In genomic region chr1:225428066-225428878, GRCh38 we compare ENCODE assay signal across 8 cellular contexts.
A peak's percentile ranks its signal among the peaks of the same experiment; 100 is the strongest.
DNase-seq lines count a peak whose midpoint lies in the region; ATAC-seq, FAIRE-seq and TF ChIP-seq lines count a peak whose summit lies in the region.

No MANE protein-coding gene starts in this region.

- peak overlapping the region; percentile 32 for H2AFZ ChIP-seq in OCI-LY3 (ENCODE audit: low read depth, low read length)

- H3K4me3 ChIP-seq in HUES6 (ENCODE audit: low read depth, low read length) (peak overlapping the region; percentile 97), OCI-LY3 (ENCODE audit: low read length) (peak overlapping the region; percentile 85), mucosa of rectum (ENCODE audit: low read length in 2 of 2) (peak overlapping the region; percentile 86 to 95)

- peak; percentile 88 for ATAC-seq in GM21447 (IDR thresholded peaks at IDR 0.05; ENCODE audit: unreplicated experiment)

- peaks cover 13% of the 10 kb centered on the region; the same call in 1 of the 2 replicates for H3K27me3 ChIP-seq in HUES6 (ENCODE audit: control insufficient read depth, insufficient read depth, low read length)
- H3K27me3 ChIP-seq in OCI-LY3 (ENCODE audit: low read depth, low read length): no peaks in the 10 kb centered on the region
- H3K27me3 ChIP-seq in mucosa of rectum (ENCODE audit: control insufficient read depth in 2 of 2, insufficient read depth in 2 of 2, low read length in 2 of 2): no peaks in the 10 kb centered on the region

- peaks cover 37% of the 10 kb centered on the region for H4K20me1 ChIP-seq in OCI-LY3 (ENCODE audit: insufficient read depth, low read length)

- H3K4me1 ChIP-seq in HUES6 (ENCODE audit: control insufficient read depth, insufficient read depth, low read length) (peaks cover 31% of the 10 kb centered on the region), OCI-LY3 (ENCODE audit: low read length) (peaks cover 36% of the 10 kb centered on the region), mucosa of rectum (ENCODE audit: control insufficient read depth in 2 of 2, insufficient read depth in 2 of 2, low read length in 2 of 2) (peaks cover 21 to 24% of the 10 kb centered on the region in 2 donors)

- peak overlapping the region; percentile 93 for H3K4me2 ChIP-seq in OCI-LY3 (ENCODE audit: low read length)

- H3K9ac ChIP-seq in HUES6 (ENCODE audit: low read length): peak overlapping the region; percentile 83
- peak overlapping the region; percentile 94 for H3K9ac ChIP-seq in OCI-LY3 (ENCODE audit: low read length)
- peak overlapping the region; percentile 94 for H3K9ac ChIP-seq in mucosa of rectum (ENCODE audit: low read depth in 1 of 2, low read length in 2 of 2)

- no peak for FAIRE-seq in D721Med (lab: Jason Lieb, UNC)

- H3K79me2 ChIP-seq in OCI-LY3 (ENCODE audit: low read length): peaks cover 46% of the 10 kb centered on the region

- H3K27ac ChIP-seq in HUES6 (ENCODE audit: low read depth, low read length): peak overlapping the region; percentile 57; the same call in 1 of the 2 replicates
- H3K27ac ChIP-seq in OCI-LY3 (ENCODE audit: low read length): peak overlapping the region; percentile 87
- H3K27ac ChIP-seq in epithelial cell of prostate: peak overlapping the region; percentile 76
- H3K27ac ChIP-seq in mucosa of rectum (ENCODE audit: low read depth in 2 of 2, low read length in 2 of 2): peak overlapping the region; percentile 88 to 96

- DNase-seq in D721Med (ENCODE audit: insufficient read length, low spot score): peak; percentile 95
- DNase-seq in activated T-cell treated with anti-CD3 and anti-CD28 coated beads for 48 hours (ENCODE audit: low read depth): peak; percentile 90
- no peak for DNase-seq in epithelial cell of prostate (ENCODE audit: low read depth, low spot score)
- peak; percentile 79 to 86 for DNase-seq in stimulated activated CD8-positive, alpha-beta memory T cell treated with anti-CD3 and anti-CD28 coated beads, Interleukin-4, amount 100 ng/mL, for 4 hours (ENCODE audit: low read depth in 2 of 2, low spot score in 1 of 2)

- H3K9me3 ChIP-seq in HUES6 (ENCODE audit: control insufficient read depth, insufficient read depth, low read depth, low read length): peaks cover 14% of the 10 kb centered on the region; the same call in 1 of the 2 replicates
- no peaks in the 10 kb centered on the region for H3K9me3 ChIP-seq in OCI-LY3 (ENCODE audit: insufficient read depth, low read length)
- H3K9me3 ChIP-seq in mucosa of rectum (ENCODE audit: control insufficient read depth in 2 of 2, low read length in 2 of 2): no peaks in the 10 kb centered on the region

- H3K36me3 ChIP-seq in HUES6 (ENCODE audit: control insufficient read depth, insufficient read depth, low read length) (no peaks in the 10 kb centered on the region), OCI-LY3 (replicated peaks; ENCODE audit: low read depth, low read length) (peaks cover 3% of the 10 kb centered on the region), mucosa of rectum (ENCODE audit: control insufficient read depth in 2 of 2, insufficient read depth in 2 of 2, low read length in 2 of 2) (no peaks in the 10 kb centered on the region)

- no peak for TF ChIP-seq CTCF in D721Med (IDR thresholded peaks at IDR 0.05; ENCODE audit: insufficient read depth, missing control alignments)
- no peak for TF ChIP-seq CTCF in OCI-LY3 (IDR thresholded peaks at IDR 0.05; ENCODE audit: low read depth, low read length)
